Comparison of ENCODE assay signal across 1 cellular context in the genomic region with DNA sequence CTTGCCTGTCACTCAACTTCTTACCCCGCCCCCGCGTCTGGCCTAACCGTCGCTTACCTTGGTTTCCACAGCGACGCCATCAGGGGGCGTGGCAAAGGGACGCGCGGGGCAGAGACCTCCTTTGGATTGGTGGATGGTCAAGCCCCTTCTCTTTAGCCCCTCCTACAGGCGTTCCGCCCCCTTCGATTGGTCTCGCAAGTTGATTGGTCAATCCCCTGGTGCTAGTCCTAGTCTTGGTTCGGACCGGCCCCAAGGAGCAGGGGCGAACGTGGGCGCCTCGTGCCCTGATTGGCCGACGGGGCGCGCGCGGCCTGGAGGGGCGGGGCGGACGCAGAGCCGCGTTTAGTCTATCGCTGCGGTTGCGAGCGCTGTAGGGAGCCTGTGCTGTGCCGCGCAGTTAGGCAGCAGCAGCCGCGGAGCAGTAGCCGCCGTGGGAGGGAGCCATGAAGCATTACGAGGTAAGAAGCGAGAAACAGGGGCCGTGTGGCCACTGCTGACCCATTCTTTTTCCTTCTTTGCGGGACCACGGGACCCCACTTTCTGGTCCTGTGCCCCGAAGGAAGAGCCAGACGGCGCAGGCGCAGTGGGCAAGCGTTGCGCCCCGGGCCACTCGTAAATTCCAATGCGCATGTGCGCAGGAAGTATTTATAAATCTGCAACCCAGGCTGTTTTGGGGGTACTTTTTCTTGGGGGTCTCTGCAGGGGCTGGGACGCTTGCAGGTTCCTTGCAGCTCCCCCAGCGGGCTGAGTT.
TF ChIP-seq lines count a peak whose summit lies in the region.

A gene with protein sequence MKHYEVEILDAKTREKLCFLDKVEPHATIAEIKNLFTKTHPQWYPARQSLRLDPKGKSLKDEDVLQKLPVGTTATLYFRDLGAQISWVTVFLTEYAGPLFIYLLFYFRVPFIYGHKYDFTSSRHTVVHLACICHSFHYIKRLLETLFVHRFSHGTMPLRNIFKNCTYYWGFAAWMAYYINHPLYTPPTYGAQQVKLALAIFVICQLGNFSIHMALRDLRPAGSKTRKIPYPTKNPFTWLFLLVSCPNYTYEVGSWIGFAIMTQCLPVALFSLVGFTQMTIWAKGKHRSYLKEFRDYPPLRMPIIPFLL (plus strand): TSS at position 341 of the 751 bp plus-strand sequence. CDS start 103 bp downstream, at position 444.

TF ChIP-seq in K562, 482 proteins besides CTCF, POLR2A, EP300 and RAD21 (continued from another document and continues in another):
- TF ChIP-seq ZBTB8A (IDR thresholded peaks at IDR 0.05; ENCODE audit: partially characterized antibody) (no peak), ZFX (CRISPR knock-in tag; IDR thresholded peaks at IDR 0.05) (peak; percentile 66), ZNF316 (IDR thresholded peaks at IDR 0.05) (peak; percentile 75), EP400 (IDR thresholded peaks at IDR 0.05) (peak; percentile 51; the same call in 1 of the 2 replicates), RHOXF2B (CRISPR knock-in tag; conservative IDR thresholded peaks at IDR 0.05) (no peak), CTBP1 (IDR thresholded peaks at IDR 0.05; ENCODE audit: borderline replicate concordance) (peak; percentile 98), MXI1 (IDR thresholded peaks at IDR 0.05; ENCODE audit: low read depth, low read length) (peak; percentile 76), POLR2AphosphoS2 (IDR thresholded peaks at IDR 0.05; ENCODE audit: low read length) (peak; percentile 82; the same call in 1 of the 2 replicates), FOXK2 (conservative IDR thresholded peaks at IDR 0.05 in 1 of 2, IDR thresholded peaks at IDR 0.05 in 1 of 2; ENCODE audit: low read depth in 2 of 2) (peak in 1 of 2 experiments; percentile 55; a peak in 2 of 4 replicates), GATA2 (CRISPR knock-in tag; IDR thresholded peaks at IDR 0.05) (no peak), NEUROD1 (IDR thresholded peaks at IDR 0.05; ENCODE audit: borderline replicate concordance, low read depth, low read length, partially characterized antibody) (peak; percentile 43), ZNF766 (CRISPR knock-in tag; conservative IDR thresholded peaks at IDR 0.05) (0 out of 2 replicates have a peak, but pooled peaks have one; percentile 55), SAP30 (IDR thresholded peaks at IDR 0.05; ENCODE audit: borderline replicate concordance, insufficient read depth, low read depth, low read length, poor library complexity, severe bottlenecking) (peak; percentile 17), XRCC5 (IDR thresholded peaks at IDR 0.05; ENCODE audit: low read depth, low read length) (peak; percentile 35; the same call in 1 of the 2 replicates), SP2 (IDR thresholded peaks at IDR 0.05; ENCODE audit: extremely low read depth, low read depth, low read length, poor library complexity, severe bottlenecking) (peak; percentile 36), RFX1 (IDR thresholded peaks at IDR 0.05) (peak; percentile 96), C11orf30 (IDR thresholded peaks at IDR 0.05; ENCODE audit: low read depth) (peak; percentile 66), ZNF830 (CRISPR knock-in tag; IDR thresholded peaks at IDR 0.05) (peak; percentile 56; the same call in 1 of the 2 replicates), TCF3 (CRISPR knock-in tag; IDR thresholded peaks at IDR 0.05) (0 out of 2 replicates have a peak, but pooled peaks have one; percentile 26), RNF2 (IDR thresholded peaks at IDR 0.05) (peak; percentile 59; the same call in 1 of the 2 replicates), GABPA (tag; conservative IDR thresholded peaks at IDR 0.05; ENCODE audit: low read depth) (no peak), RBM25 (IDR thresholded peaks at IDR 0.05; ENCODE audit: low read depth, low read length, severe bottlenecking) (peak; percentile 90), SIN3A (IDR thresholded peaks at IDR 0.05; ENCODE audit: borderline replicate concordance in 2 of 2, control insufficient read depth in 1 of 2, low read depth in 2 of 2, low read length in 2 of 2) (peak; percentile 28 to 75; a peak in 1 of 4 replicates), NR2C2 (CRISPR knock-in tag; IDR thresholded peaks at IDR 0.05) (0 out of 2 replicates have a peak, but pooled peaks have one; percentile 31), NR2C2 (tag; IDR thresholded peaks at IDR 0.05) (no peak), CREM (IDR thresholded peaks at IDR 0.05; ENCODE audit: low read depth) (peak; percentile 65), BMI1 (IDR thresholded peaks at IDR 0.05; ENCODE audit: low read length) (0 out of 2 replicates have a peak, but pooled peaks have one; percentile 59), MBD2 (IDR thresholded peaks at IDR 0.05; ENCODE audit: borderline replicate concordance, low read depth) (peak; percentile 89), CXXC5 (CRISPR knock-in tag; IDR thresholded peaks at IDR 0.05) (peak; percentile 85), FOXK1 (CRISPR knock-in tag; IDR thresholded peaks at IDR 0.05; ENCODE audit: borderline replicate concordance) (no peak), BCOR (IDR thresholded peaks at IDR 0.05) (0 out of 2 replicates have a peak, but pooled peaks have one; percentile 9), NR4A1 (CRISPR knock-in tag; IDR thresholded peaks at IDR 0.05) (0 out of 2 replicates have a peak, but pooled peaks have one; percentile 9), NR4A1 (tag; IDR thresholded peaks at IDR 0.05) (no peak), ZNF384 (IDR thresholded peaks at IDR 0.05; ENCODE audit: low read depth, low read length) (0 out of 2 replicates have a peak, but pooled peaks have one; percentile 17), NFRKB (IDR thresholded peaks at IDR 0.05; ENCODE audit: low read depth) (no peak), POLR2H (tag; IDR thresholded peaks at IDR 0.05; ENCODE audit: low read depth) (peak; percentile 90; the same call in 1 of the 2 replicates), MYBL2 (IDR thresholded peaks at IDR 0.05; ENCODE audit: low read depth) (no peak), MYBL2 (CRISPR knock-in tag; IDR thresholded peaks at IDR 0.05; ENCODE audit: borderline replicate concordance) (no peak), ZNF232 (CRISPR knock-in tag; IDR thresholded peaks at IDR 0.05) (0 out of 2 replicates have a peak, but pooled peaks have one; percentile 60), HMGN3 (IDR thresholded peaks at IDR 0.05; ENCODE audit: borderline replicate concordance, extremely low read depth, insufficient read length, low read depth, low read length) (peak; percentile 60)
- TF ChIP-seq, protein P1, sequence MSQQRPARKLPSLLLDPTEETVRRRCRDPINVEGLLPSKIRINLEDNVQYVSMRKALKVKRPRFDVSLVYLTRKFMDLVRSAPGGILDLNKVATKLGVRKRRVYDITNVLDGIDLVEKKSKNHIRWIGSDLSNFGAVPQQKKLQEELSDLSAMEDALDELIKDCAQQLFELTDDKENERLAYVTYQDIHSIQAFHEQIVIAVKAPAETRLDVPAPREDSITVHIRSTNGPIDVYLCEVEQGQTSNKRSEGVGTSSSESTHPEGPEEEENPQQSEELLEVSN (IDR thresholded peaks at IDR 0.05; ENCODE audit: borderline replicate concordance in 1 of 2, extremely low read depth in 1 of 2, insufficient read depth in 1 of 2, insufficient read length in 1 of 2, low read depth in 1 of 2, low read length in 1 of 2, poor library complexity in 1 of 2, severe bottlenecking in 1 of 2), result peak; percentile 16 to 61
- TF ChIP-seq, protein P2, sequence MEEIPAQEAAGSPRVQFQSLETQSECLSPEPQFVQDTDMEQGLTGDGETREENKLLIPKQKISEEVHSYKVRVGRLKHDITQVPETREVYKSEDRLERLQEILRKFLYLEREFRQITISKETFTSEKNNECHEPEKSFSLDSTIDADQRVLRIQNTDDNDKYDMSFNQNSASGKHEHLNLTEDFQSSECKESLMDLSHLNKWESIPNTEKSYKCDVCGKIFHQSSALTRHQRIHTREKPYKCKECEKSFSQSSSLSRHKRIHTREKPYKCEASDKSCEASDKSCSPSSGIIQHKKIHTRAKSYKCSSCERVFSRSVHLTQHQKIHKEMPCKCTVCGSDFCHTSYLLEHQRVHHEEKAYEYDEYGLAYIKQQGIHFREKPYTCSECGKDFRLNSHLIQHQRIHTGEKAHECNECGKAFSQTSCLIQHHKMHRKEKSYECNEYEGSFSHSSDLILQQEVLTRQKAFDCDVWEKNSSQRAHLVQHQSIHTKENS (CRISPR knock-in tag; IDR thresholded peaks at IDR 0.05), result no peak
- TF ChIP-seq, protein P3, sequence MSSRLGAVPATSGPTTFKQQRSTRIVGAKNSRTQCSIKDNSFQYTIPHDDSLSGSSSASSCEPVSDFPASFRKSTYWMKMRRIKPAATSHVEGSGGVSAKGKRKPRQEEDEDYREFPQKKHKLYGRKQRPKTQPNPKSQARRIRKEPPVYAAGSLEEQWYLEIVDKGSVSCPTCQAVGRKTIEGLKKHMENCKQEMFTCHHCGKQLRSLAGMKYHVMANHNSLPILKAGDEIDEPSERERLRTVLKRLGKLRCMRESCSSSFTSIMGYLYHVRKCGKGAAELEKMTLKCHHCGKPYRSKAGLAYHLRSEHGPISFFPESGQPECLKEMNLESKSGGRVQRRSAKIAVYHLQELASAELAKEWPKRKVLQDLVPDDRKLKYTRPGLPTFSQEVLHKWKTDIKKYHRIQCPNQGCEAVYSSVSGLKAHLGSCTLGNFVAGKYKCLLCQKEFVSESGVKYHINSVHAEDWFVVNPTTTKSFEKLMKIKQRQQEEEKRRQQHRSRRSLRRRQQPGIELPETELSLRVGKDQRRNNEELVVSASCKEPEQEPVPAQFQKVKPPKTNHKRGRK (tag; IDR thresholded peaks at IDR 0.05), result no peak
- TF ChIP-seq, protein P4, sequence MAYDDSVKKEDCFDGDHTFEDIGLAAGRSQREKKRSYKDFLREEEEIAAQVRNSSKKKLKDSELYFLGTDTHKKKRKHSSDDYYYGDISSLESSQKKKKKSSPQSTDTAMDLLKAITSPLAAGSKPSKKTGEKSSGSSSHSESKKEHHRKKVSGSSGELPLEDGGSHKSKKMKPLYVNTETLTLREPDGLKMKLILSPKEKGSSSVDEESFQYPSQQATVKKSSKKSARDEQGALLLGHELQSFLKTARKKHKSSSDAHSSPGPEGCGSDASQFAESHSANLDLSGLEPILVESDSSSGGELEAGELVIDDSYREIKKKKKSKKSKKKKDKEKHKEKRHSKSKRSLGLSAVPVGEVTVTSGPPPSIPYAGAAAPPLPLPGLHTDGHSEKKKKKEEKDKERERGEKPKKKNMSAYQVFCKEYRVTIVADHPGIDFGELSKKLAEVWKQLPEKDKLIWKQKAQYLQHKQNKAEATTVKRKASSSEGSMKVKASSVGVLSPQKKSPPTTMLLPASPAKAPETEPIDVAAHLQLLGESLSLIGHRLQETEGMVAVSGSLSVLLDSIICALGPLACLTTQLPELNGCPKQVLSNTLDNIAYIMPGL (CRISPR knock-in tag; IDR thresholded peaks at IDR 0.05), result no peak
- TF ChIP-seq, protein P5, sequence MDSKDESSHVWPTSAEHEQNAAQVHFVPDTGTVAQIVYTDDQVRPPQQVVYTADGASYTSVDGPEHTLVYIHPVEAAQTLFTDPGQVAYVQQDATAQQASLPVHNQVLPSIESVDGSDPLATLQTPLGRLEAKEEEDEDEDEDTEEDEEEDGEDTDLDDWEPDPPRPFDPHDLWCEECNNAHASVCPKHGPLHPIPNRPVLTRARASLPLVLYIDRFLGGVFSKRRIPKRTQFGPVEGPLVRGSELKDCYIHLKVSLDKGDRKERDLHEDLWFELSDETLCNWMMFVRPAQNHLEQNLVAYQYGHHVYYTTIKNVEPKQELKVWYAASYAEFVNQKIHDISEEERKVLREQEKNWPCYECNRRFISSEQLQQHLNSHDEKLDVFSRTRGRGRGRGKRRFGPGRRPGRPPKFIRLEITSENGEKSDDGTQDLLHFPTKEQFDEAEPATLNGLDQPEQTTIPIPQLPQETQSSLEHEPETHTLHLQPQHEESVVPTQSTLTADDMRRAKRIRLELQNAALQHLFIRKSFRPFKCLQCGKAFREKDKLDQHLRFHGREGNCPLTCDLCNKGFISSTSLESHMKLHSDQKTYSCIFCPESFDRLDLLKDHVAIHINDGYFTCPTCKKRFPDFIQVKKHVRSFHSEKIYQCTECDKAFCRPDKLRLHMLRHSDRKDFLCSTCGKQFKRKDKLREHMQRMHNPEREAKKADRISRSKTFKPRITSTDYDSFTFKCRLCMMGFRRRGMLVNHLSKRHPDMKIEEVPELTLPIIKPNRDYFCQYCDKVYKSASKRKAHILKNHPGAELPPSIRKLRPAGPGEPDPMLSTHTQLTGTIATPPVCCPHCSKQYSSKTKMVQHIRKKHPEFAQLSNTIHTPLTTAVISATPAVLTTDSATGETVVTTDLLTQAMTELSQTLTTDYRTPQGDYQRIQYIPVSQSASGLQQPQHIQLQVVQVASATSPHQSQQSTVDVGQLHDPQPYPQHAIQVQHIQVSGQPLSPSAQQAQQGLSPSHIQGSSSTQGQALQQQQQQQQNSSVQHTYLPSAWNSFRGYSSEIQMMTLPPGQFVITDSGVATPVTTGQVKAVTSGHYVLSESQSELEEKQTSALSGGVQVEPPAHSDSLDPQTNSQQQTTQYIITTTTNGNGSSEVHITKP (IDR thresholded peaks at IDR 0.05; ENCODE audit: partially characterized antibody), result no peak
- TF ChIP-seq, protein P6, sequence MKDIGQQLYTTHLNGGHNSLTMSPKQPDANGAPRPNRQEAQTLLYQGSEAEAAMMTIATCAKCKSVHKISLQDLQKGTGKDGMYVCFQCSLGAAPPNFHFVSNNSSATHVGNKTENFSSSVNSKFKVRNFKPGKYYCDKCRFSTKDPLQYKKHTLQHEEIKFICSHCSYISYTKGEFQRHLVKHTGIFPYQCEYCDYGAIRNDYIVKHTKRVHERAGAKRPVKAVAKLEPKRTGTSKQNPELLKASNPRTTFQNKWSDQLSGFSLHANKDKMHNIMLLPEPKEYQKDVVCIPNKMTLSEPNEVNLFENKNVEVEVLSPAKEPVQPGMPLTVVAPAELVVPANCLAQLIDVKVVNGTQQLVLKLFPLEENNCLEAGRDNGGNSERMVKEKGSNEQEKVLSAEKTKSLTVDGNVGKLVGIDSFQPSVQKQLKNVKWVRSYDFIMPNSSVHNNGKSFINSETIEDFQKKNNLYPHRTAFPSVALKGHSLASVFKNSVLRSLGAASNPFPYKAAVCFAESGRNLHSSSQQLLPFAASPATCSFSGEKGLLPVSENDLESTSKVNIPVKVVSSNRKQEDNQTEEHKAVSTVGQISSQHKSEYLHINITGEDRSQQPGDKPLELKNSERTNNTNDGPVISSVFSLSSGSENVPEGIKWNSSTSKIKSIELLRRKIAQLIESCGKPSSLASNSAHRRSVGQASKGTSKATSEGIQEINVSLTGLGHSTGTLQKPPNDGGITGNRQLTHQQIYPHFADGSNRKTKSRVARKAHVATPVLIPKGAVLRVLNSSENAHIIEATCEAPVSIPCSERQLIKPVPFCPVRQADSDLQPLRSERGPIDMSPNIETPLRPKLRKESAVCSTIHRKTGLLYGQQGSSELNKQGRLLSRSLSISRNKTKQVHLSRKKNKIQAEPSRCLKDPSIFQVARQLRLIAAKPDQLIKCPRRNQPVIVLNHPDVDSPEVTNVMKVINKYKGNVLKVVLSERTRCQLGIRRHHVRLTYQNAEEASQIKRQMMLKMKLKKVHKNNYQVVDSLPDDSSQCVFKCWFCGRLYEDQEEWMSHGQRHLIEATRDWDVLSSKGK (CRISPR knock-in tag; IDR thresholded peaks at IDR 0.05), result no peak
- TF ChIP-seq, protein P7, sequence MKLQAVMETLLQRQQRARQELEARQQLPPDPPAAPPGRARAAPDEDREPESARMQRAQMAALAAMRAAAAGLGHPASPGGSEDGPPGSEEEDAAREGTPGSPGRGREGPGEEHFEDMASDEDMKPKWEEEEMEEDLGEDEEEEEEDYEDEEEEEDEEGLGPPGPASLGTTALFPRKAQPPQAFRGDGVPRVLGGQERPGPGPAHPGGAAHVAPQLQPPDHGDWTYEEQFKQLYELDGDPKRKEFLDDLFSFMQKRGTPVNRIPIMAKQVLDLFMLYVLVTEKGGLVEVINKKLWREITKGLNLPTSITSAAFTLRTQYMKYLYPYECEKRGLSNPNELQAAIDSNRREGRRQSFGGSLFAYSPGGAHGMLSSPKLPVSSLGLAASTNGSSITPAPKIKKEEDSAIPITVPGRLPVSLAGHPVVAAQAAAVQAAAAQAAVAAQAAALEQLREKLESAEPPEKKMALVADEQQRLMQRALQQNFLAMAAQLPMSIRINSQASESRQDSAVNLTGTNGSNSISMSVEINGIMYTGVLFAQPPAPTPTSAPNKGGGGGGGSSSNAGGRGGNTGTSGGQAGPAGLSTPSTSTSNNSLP (IDR thresholded peaks at IDR 0.05; ENCODE audit: borderline replicate concordance, low read depth, low read length), result no peak
